ENCODE assay signal across 9 cellular contexts in genomic region chr5:139394123-139394653, GRCh38. TPM values are rescaled to one million over a fixed set of nuclear protein-coding genes. Genes with fewer than 3 reads are reported as not detected.
A peak's percentile ranks its signal among the peaks of the same experiment; 100 is the strongest.
DNase-seq lines count a peak whose midpoint lies in the region; ATAC-seq, FAIRE-seq and TF ChIP-seq lines count a peak whose summit lies in the region.
"Had no signal": no experiment of that assay in that cellular context is flagged by ENCODE, and none has a peak within 500 bp of the region (broad histone marks: within the 10 kb centered on the region; RNA-seq: fewer than 3 reads in every experiment).

No MANE protein-coding gene starts in this region.

- no peak for TF ChIP-seq POLR2A in GM12892 (IDR thresholded peaks at IDR 0.05; ENCODE audit: low read depth, low read length)

- no peak for FAIRE-seq in GM12892 (lab: Jason Lieb, UNC)
- FAIRE-seq: endometrium had no signal

- peaks cover under 1% of the 10 kb centered on the region for H3K36me3 Mint-ChIP-seq in osteocyte (ENCODE audit: unreplicated experiment)

- TF ChIP-seq CTCF in AG04449 (IDR thresholded peaks at IDR 0.05; ENCODE audit: insufficient read depth, low read length, missing control alignments), result peak; percentile 64
- peak; percentile 13 for TF ChIP-seq CTCF in fibroblast of pulmonary artery (IDR thresholded peaks at IDR 0.05; ENCODE audit: low read length, missing control alignments)
- peak; percentile 53 for TF ChIP-seq CTCF in osteocyte (IDR thresholded peaks at IDR 0.05)

- no peaks in the 10 kb centered on the region for H3K9me3 Mint-ChIP-seq in osteocyte (ENCODE audit: unreplicated experiment)

- H3K27me3 Mint-ChIP-seq in osteocyte (ENCODE audit: unreplicated experiment), result no peaks in the 10 kb centered on the region

- POLR2A ChIA-PET in AG04449 (lab: Yijun Ruan, JAX), result no interaction called here

- peak; percentile 24 for ATAC-seq in GM18511 (IDR thresholded peaks at IDR 0.05; ENCODE audit: unreplicated experiment)

- CTCF ChIA-PET in AG04449 (lab: Yijun Ruan, JAX), result interaction anchor here (0.8 to 1.2 kb wide), 2 partner anchors 9 to 16 kb away, joined by 3 to 4 read pairs; no protein-coding TSS in a partner anchor

- no peak overlapping the region for H3K27ac Mint-ChIP-seq in osteocyte (ENCODE audit: unreplicated experiment)

- peak overlapping the region; percentile 38 for H3K4me3 ChIP-seq in AG04449 (ENCODE audit: low read depth, low read length)
- peak overlapping the region; percentile 24 for H3K4me3 ChIP-seq in fibroblast of pulmonary artery (replicated peaks; ENCODE audit: low read depth, low read length)

- peaks cover 28% of the 10 kb centered on the region for H3K4me1 Mint-ChIP-seq in osteocyte (ENCODE audit: unreplicated experiment)

- peak overlapping the region; percentile 78 for H3K4me3 Mint-ChIP-seq in osteocyte (ENCODE audit: unreplicated experiment)

- DNase-seq in AG04449 (ENCODE audit: low read depth, low spot score) (no peak), fibroblast of pulmonary artery (ENCODE audit: low read depth) (no peak), osteocyte (ENCODE audit: extremely low spot score, unreplicated experiment) (no peak), GM12892 (ENCODE audit: insufficient read length) (no peak), NCI-H446 (lab: John Stamatoyannopoulos, UW) (no peak), NCI-H1105 treated with DMSO at 0.1 percent for 48 hours (lab: John Stamatoyannopoulos, UW) (no peak)
- DNase-seq in activated CD8-positive, alpha-beta memory T cell treated with anti-CD3 and anti-CD28 coated beads for 48 hours (ENCODE audit: low read depth in 2 of 3, low spot score in 2 of 3), result peak in 2 of 3 experiments; percentile 51 to 53

RNA-seq across cellular contexts. Expression of gene PROB1, which starts 0.7 kb away (rescaled TPM):
- total RNA-seq in osteocyte, result 1.5 and 1.6 TPM in 2 replicates
- polyA plus RNA-seq in GM12892 (2012; ENCODE audit: missing spikeins), result 1.7 TPM

RNA-seq across cellular contexts. Expression of gene MZB1, which starts 4.5 kb away (rescaled TPM):
- not detected in 2 replicates for total RNA-seq in osteocyte
- 156 TPM for polyA plus RNA-seq in GM12892 (2012; ENCODE audit: missing spikeins)

RNA-seq across cellular contexts. Expression of gene SPATA24, which starts 9.7 kb away (rescaled TPM):
- total RNA-seq in osteocyte, result 4.6 TPM in 2 replicates
- polyA plus RNA-seq in GM12892 (2012; ENCODE audit: missing spikeins), result 11.5 TPM

RNA-seq across cellular contexts. Expression of gene SLC23A1, which starts 11.1 kb away (rescaled TPM):
- not detected in 2 replicates for total RNA-seq in osteocyte
- polyA plus RNA-seq in GM12892 (2012; ENCODE audit: missing spikeins), result 3.0 TPM

RNA-seq across cellular contexts. Expression of gene DNAJC18, which starts 45.1 kb away (rescaled TPM):
- total RNA-seq in osteocyte, result 26.2 and 32.7 TPM in 2 replicates
- 14.0 TPM for polyA plus RNA-seq in GM12892 (2012; ENCODE audit: missing spikeins)

Comparison
In these comparisons a context has a peak if more than half of its experiments do, and no peak if none do; other contexts are left out.
1. DNase-seq: peak in activated CD8-positive, alpha-beta memory T cell treated with anti-CD3 and anti-CD28 coated beads for 48 hours (2 of 3); none in AG04449 (single experiment), fibroblast of pulmonary artery (single experiment), osteocyte (single experiment), GM12892 (single experiment), NCI-H446 (0 of 2) and NCI-H1105 treated with DMSO at 0.1 percent for 48 hours (single experiment).
2. CTCF ChIP-seq: peak in every context shown above with its lines; median percentile 64 in AG04449; 53 in osteocyte; 13 in fibroblast of pulmonary artery.